1 cellular context compared by ENCODE assay signal in genomic region chr3:20288050-20288449, GRCh38.
TF ChIP-seq lines count a peak whose summit lies in the region.

No MANE protein-coding gene starts in this region.

TF ChIP-seq in GM23338, 12 proteins besides CTCF, POLR2A, EP300 and RAD21 (continued from another document):
- TF ChIP-seq, protein P1, sequence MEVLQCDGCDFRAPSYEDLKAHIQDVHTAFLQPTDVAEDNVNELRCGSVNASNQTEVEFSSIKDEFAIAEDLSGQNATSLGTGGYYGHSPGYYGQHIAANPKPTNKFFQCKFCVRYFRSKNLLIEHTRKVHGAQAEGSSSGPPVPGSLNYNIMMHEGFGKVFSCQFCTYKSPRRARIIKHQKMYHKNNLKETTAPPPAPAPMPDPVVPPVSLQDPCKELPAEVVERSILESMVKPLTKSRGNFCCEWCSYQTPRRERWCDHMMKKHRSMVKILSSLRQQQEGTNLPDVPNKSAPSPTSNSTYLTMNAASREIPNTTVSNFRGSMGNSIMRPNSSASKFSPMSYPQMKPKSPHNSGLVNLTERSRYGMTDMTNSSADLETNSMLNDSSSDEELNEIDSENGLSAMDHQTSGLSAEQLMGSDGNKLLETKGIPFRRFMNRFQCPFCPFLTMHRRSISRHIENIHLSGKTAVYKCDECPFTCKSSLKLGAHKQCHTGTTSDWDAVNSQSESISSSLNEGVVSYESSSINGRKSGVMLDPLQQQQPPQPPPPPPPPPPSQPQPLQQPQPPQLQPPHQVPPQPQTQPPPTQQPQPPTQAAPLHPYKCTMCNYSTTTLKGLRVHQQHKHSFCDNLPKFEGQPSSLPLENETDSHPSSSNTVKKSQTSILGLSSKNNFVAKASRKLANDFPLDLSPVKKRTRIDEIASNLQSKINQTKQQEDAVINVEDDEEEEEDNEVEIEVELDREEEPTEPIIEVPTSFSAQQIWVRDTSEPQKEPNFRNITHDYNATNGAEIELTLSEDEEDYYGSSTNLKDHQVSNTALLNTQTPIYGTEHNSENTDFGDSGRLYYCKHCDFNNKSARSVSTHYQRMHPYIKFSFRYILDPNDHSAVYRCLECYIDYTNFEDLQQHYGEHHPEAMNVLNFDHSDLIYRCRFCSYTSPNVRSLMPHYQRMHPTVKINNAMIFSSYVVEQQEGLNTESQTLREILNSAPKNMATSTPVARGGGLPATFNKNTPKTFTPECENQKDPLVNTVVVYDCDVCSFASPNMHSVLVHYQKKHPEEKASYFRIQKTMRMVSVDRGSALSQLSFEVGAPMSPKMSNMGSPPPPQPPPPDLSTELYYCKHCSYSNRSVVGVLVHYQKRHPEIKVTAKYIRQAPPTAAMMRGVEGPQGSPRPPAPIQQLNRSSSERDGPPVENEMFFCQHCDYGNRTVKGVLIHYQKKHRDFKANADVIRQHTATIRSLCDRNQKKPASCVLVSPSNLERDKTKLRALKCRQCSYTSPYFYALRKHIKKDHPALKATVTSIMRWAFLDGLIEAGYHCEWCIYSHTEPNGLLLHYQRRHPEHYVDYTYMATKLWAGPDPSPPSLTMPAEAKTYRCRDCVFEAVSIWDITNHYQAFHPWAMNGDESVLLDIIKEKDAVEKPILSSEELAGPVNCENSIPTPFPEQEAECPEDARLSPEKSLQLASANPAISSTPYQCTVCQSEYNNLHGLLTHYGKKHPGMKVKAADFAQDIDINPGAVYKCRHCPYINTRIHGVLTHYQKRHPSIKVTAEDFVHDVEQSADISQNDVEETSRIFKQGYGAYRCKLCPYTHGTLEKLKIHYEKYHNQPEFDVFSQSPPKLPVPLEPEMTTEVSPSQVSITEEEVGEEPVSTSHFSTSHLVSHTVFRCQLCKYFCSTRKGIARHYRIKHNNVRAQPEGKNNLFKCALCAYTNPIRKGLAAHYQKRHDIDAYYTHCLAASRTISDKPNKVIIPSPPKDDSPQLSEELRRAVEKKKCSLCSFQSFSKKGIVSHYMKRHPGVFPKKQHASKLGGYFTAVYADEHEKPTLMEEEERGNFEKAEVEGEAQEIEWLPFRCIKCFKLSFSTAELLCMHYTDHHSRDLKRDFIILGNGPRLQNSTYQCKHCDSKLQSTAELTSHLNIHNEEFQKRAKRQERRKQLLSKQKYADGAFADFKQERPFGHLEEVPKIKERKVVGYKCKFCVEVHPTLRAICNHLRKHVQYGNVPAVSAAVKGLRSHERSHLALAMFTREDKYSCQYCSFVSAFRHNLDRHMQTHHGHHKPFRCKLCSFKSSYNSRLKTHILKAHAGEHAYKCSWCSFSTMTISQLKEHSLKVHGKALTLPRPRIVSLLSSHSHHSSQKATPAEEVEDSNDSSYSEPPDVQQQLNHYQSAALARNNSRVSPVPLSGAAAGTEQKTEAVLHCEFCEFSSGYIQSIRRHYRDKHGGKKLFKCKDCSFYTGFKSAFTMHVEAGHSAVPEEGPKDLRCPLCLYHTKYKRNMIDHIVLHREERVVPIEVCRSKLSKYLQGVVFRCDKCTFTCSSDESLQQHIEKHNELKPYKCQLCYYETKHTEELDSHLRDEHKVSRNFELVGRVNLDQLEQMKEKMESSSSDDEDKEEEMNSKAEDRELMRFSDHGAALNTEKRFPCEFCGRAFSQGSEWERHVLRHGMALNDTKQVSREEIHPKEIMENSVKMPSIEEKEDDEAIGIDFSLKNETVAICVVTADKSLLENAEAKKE (CRISPR knock-in tag; IDR thresholded peaks at IDR 0.05) = peak; percentile 93
